Comparison of ENCODE assay signal across 16 cellular contexts in the genomic region with DNA sequence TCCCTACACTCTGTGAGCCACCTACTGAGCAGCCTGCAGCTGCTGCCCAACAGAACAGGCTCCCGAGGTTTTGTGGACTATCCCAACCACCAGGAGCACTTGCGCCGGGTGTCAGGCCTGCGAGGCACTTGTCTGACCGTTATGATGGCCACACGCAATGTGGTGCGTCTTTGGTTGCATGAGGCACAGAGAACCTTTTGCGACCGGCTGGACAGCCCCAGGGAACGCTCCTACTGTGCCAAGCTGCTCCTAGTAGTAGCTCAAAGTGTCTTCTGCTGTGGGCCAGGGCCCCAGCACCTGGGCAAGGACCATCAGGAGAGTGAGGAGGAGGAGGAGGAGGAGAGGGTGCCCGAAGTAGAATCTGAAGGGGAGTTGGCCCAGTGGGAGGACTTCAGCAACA. TPM values are rescaled to one million over a fixed set of nuclear protein-coding genes. Genes with fewer than 3 reads are reported as not detected.
DNase-seq lines count a peak whose midpoint lies in the region; ATAC-seq and TF ChIP-seq lines count a peak whose summit lies in the region.
"Had no signal": no experiment of that assay in that cellular context is flagged by ENCODE, and none has a peak within 500 bp of the region (broad histone marks: within the 10 kb centered on the region; RNA-seq: fewer than 3 reads in every experiment).

No MANE protein-coding gene starts in this region.

- TF ChIP-seq CTCF in Panc1 (IDR thresholded peaks at IDR 0.05) (no peak), endodermal cell (conservative IDR thresholded peaks at IDR 0.05) (no peak)

- 92 to 100% methylated on average over 7 to 11 of the region's 11 CpGs for WGBS in endodermal cell (ENCODE audit: insufficient coverage in 1 of 2, insufficient read length in 1 of 2), 2 experiments
- no CpG with 5 or more reads among the region's 11 CpGs for WGBS in mesendoderm (ENCODE audit: extremely low coverage, insufficient coverage, low lambda C conversion rate)

- H3K4me1 Mint-ChIP-seq in endodermal cell = peaks cover 4% of the 10 kb centered on the region
- H3K4me1 Mint-ChIP-seq: CD4-positive, alpha-beta memory T cell had no signal

- H4K5ac ChIP-seq in mesendoderm (ENCODE audit: low read length) = no peak overlapping the region

- no peak overlapping the region for H2BK15ac ChIP-seq in mesendoderm (replicated peaks; ENCODE audit: low read depth)

- no peak overlapping the region for H3K4me3 ChIP-seq in Panc1 (ENCODE audit: low read depth in 2 of 2, low read length in 2 of 2)
- no peak overlapping the region for H3K4me3 ChIP-seq in endodermal cell (ENCODE audit: low read length)
- no peak overlapping the region for H3K4me3 ChIP-seq in mesendoderm (ENCODE audit: low read length)
- H3K4me3 ChIP-seq: GM12878, HAP-1 had no signal

- no peak overlapping the region for H2BK120ac ChIP-seq in mesendoderm (ENCODE audit: low read depth, low read length)

- H2BK5ac ChIP-seq in mesendoderm (ENCODE audit: low read length) = no peak overlapping the region

- DNase-seq in Panc1 (ENCODE audit: low read depth, low spot score) = no peak
- peak; percentile 22 for DNase-seq in endodermal cell
- peak; percentile 21 for DNase-seq in myocyte (ENCODE audit: low read depth)
- no peak for DNase-seq in KG1 (lab: John Stamatoyannopoulos, UW)
- DNase-seq in mesendoderm = no peak
- DNase-seq: C1 segment of cervical spinal cord; Calu3; CD4-positive, alpha-beta memory T cell; COR-L47; DMS53; DMS79 treated with DMSO at 0.1 percent for 48 hours; GOT3; HFFc6 had no signal

- H3K36me3 ChIP-seq in Panc1 (ENCODE audit: control insufficient read depth, insufficient read depth, low read length) (no peaks in the 10 kb centered on the region), endodermal cell (ENCODE audit: control insufficient read depth, insufficient read depth, low read length) (no peaks in the 10 kb centered on the region), mesendoderm (ENCODE audit: control insufficient read depth, insufficient read depth, low read length) (no peaks in the 10 kb centered on the region)
- H3K36me3 ChIP-seq: HAP-1 had no signal

- CTCF ChIA-PET in Panc1 (lab: Charles Lee) = no interaction called here

- H3K79me2 ChIP-seq in mesendoderm (ENCODE audit: control insufficient read depth, insufficient read depth, low read length) = no peaks in the 10 kb centered on the region

- H3K36me3 Mint-ChIP-seq in endodermal cell (ENCODE audit: low read depth) = no peaks in the 10 kb centered on the region

- 0 out of 2 replicates have a peak, but pooled peaks have one; percentile 8 for ATAC-seq in Panc1
- no peak for ATAC-seq in GM19324 (IDR thresholded peaks at IDR 0.05; ENCODE audit: low FRiP score, unreplicated experiment)
- ATAC-seq: GM12878 had no signal

- H3K9me3 ChIP-seq in Panc1 (ENCODE audit: control insufficient read depth, insufficient read depth, low read depth, low read length) (no peaks in the 10 kb centered on the region), endodermal cell (ENCODE audit: control insufficient read depth, low read length) (no peaks in the 10 kb centered on the region)
- H3K9me3 ChIP-seq: HAP-1 had no signal

- H3K4me2 ChIP-seq in mesendoderm (ENCODE audit: low read length) = no peak overlapping the region

- POLR2A ChIA-PET in Panc1 (lab: Charles Lee) = no interaction called here

- no TSS peak for BruUV-seq in Panc1 (replicated peaks; lab: Mats Ljungman, UMichigan)

- no peak overlapping the region for H4K8ac ChIP-seq in mesendoderm (ENCODE audit: low read depth, low read length)

- H2AK5ac ChIP-seq in mesendoderm (ENCODE audit: low read length) = no peak overlapping the region

- H3K23ac ChIP-seq in mesendoderm (ENCODE audit: low read length) = no peak overlapping the region

- intact Hi-C loops in Panc1 (cut with micrococcal nuclease; ENCODE audit: unreplicated experiment) = no loop called here

- no peaks in the 10 kb centered on the region for H3K79me1 ChIP-seq in mesendoderm (ENCODE audit: low read length)

- no peaks in the 10 kb centered on the region for H3K9me3 Mint-ChIP-seq in endodermal cell
- H3K9me3 Mint-ChIP-seq: CD4-positive, alpha-beta memory T cell; HFFc6 had no signal

- H3K27ac ChIP-seq in Panc1 (ENCODE audit: low read length) (no peak overlapping the region), endodermal cell (ENCODE audit: low read depth, low read length) (no peak overlapping the region), mesendoderm (ENCODE audit: low read depth, low read length) (no peak overlapping the region)

- no peak overlapping the region for H3K18ac ChIP-seq in mesendoderm (ENCODE audit: low read length)

- H3K27me3 ChIP-seq in Panc1 (ENCODE audit: control insufficient read depth, insufficient read depth, low read length) = no peaks in the 10 kb centered on the region
- no peaks in the 10 kb centered on the region for H3K27me3 ChIP-seq in endodermal cell (ENCODE audit: control insufficient read depth, insufficient read depth, low read length, poor library complexity, severe bottlenecking)
- no peaks in the 10 kb centered on the region for H3K27me3 ChIP-seq in mesendoderm (ENCODE audit: insufficient read depth, low read length, poor library complexity)

- no peak overlapping the region for H3K27ac Mint-ChIP-seq in endodermal cell
- H3K27ac Mint-ChIP-seq: HFFc6 had no signal

- no peak overlapping the region for H3K56ac ChIP-seq in mesendoderm (ENCODE audit: low read length)

- H3K4ac ChIP-seq in mesendoderm (ENCODE audit: low read depth, low read length) = no peak overlapping the region

- no peak overlapping the region for H3K4me3 Mint-ChIP-seq in endodermal cell
- H3K4me3 Mint-ChIP-seq: CD4-positive, alpha-beta memory T cell; HFFc6 had no signal

- H3K4me1 ChIP-seq in Panc1 (ENCODE audit: control insufficient read depth, insufficient read depth, low read length) (no peaks in the 10 kb centered on the region), endodermal cell (ENCODE audit: control insufficient read depth, insufficient read depth, low read length) (no peaks in the 10 kb centered on the region), mesendoderm (ENCODE audit: control insufficient read depth, low read depth, low read length) (no peaks in the 10 kb centered on the region)
- H3K4me1 ChIP-seq: HAP-1 had no signal

- H3K27me3 Mint-ChIP-seq in endodermal cell (ENCODE audit: insufficient read depth) = no peaks in the 10 kb centered on the region
- H3K27me3 Mint-ChIP-seq: CD4-positive, alpha-beta memory T cell had no signal

- H3K9ac ChIP-seq in endodermal cell (ENCODE audit: extremely low read depth, low read length, poor library complexity, severe bottlenecking) (no peak overlapping the region), mesendoderm (ENCODE audit: low read length) (no peak overlapping the region)

- in situ Hi-C loops in Panc1 (cut with HindIII; ENCODE audit: low pct_unique_long_range_greater_than_20kb, low sequenced_read_pairs) = no loop called here

RNA-seq across cellular contexts. Expression of a gene that starts 46.4 kb away (rescaled TPM):
- total RNA-seq in Panc1 (2021; ENCODE audit: unreplicated experiment) (23.1 TPM), endodermal cell (10 to 100 TPM; 11.0 to 12.8 TPM), myocyte (14.6 and 22.4 TPM in 2 replicates)
- 15.3 TPM for polyA plus RNA-seq in Panc1 (2012; ENCODE audit: insufficient read length)
- polyA plus RNA-seq in endodermal cell (2013, experiment 1 of 2) = 12.8 TPM
- 12.1 TPM for polyA plus RNA-seq in endodermal cell (2013, experiment 2 of 2)
- 12.6 TPM for polyA plus RNA-seq in myocyte (2012)
- 26.6 TPM for polyA plus RNA-seq in mesendoderm (2013, experiment 1 of 2)
- 28.9 TPM for polyA plus RNA-seq in mesendoderm (2013, experiment 2 of 2)

RNA-seq across cellular contexts. Expression of a gene that starts 46.5 kb away (rescaled TPM):
- 204 TPM for total RNA-seq in Panc1 (2021; ENCODE audit: unreplicated experiment)
- polyA plus RNA-seq in Panc1 (2012; ENCODE audit: insufficient read length) = 463 TPM
- 100 to 1,000 TPM; 125 to 136 TPM for total RNA-seq in endodermal cell
- 117 TPM for polyA plus RNA-seq in endodermal cell (2013, experiment 1 of 2)
- polyA plus RNA-seq in endodermal cell (2013, experiment 2 of 2) = 112 TPM
- total RNA-seq in myocyte = 139 and 165 TPM in 2 replicates
- 273 TPM for polyA plus RNA-seq in myocyte (2012)
- 164 TPM for polyA plus RNA-seq in mesendoderm (2013, experiment 1 of 2)
- 171 TPM for polyA plus RNA-seq in mesendoderm (2013, experiment 2 of 2)

RNA-seq across cellular contexts. Expression of a gene that starts 55.0 kb away (rescaled TPM):
- total RNA-seq in Panc1 (2021; ENCODE audit: unreplicated experiment) (387 TPM), endodermal cell (100 to 1,000 TPM; 168 to 202 TPM), myocyte (84.2 and 145 TPM in 2 replicates)
- polyA plus RNA-seq in Panc1 (2012; ENCODE audit: insufficient read length) = 549 TPM
- 248 TPM for polyA plus RNA-seq in endodermal cell (2013, experiment 1 of 2)
- polyA plus RNA-seq in endodermal cell (2013, experiment 2 of 2) = 238 TPM
- 293 TPM for polyA plus RNA-seq in myocyte (2012)
- polyA plus RNA-seq in mesendoderm (2013, experiment 1 of 2) = 209 TPM
- polyA plus RNA-seq in mesendoderm (2013, experiment 2 of 2) = 219 TPM

RNA-seq across cellular contexts. Expression of a gene that starts 60.0 kb away (rescaled TPM):
- total RNA-seq in Panc1 (2021; ENCODE audit: unreplicated experiment) (10.6 TPM), endodermal cell (10 to 100 TPM; 11.0 to 12.2 TPM), myocyte (5.6 and 7.8 TPM in 2 replicates)
- polyA plus RNA-seq in Panc1 (2012; ENCODE audit: insufficient read length) = 6.0 TPM
- 7.1 TPM for polyA plus RNA-seq in endodermal cell (2013, experiment 1 of 2)
- 8.3 TPM for polyA plus RNA-seq in endodermal cell (2013, experiment 2 of 2)
- polyA plus RNA-seq in myocyte (2012) = 7.0 TPM
- polyA plus RNA-seq in mesendoderm (2013, experiment 1 of 2) = 1.1 TPM
- polyA plus RNA-seq in mesendoderm (2013, experiment 2 of 2) = 0.97 TPM

Comparison
In these comparisons a context has a peak if more than half of its experiments do, and no peak if none do; other contexts are left out.
1. DNase-seq: peak in endodermal cell (single experiment) and myocyte (single experiment); none in Panc1 (single experiment), KG1 (single experiment) and mesendoderm (single experiment).